In the genomic region with DNA sequence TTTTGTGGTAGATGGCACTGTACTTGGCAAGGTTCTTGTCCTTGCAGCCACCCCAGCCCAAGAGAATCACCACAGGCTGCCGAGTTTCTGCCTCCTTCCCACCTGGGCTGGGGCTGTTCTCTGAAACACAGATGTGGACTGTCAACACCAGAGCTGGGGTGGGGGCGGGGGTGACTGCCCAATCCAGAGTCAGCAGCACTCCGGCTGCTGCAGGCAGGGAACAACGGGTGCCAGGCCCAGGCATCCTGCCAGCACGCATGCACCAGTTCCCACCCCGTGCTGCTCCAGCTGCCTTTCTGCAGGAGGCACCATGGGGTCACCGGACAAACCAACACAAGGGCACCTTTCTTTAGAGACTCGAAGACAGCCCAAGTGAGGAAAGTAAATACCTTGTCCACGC, we compare ENCODE assay signal across 11 cellular contexts. TPM values are rescaled to one million over a fixed set of nuclear protein-coding genes. Genes with fewer than 3 reads are reported as not detected.
DNase-seq lines count a peak whose midpoint lies in the region; ATAC-seq, FAIRE-seq and TF ChIP-seq lines count a peak whose summit lies in the region.
"Had no signal": no experiment of that assay in that cellular context is flagged by ENCODE, and none has a peak within 500 bp of the region (broad histone marks: within the 10 kb centered on the region; RNA-seq: fewer than 3 reads in every experiment).

No MANE protein-coding gene starts in this region.

- H3K4me1 Mint-ChIP-seq in Calu3 (ENCODE audit: low read depth, unreplicated experiment) = no peaks in the 10 kb centered on the region
- H3K4me1 Mint-ChIP-seq in CD4-positive, alpha-beta T cell (ENCODE audit: low read depth) = peaks cover 15% of the 10 kb centered on the region

- no peak overlapping the region for H3K4me3 ChIP-seq in osteoblast (ENCODE audit: insufficient read depth, low read length)
- H3K4me3 ChIP-seq: suprapubic skin had no signal

- H3K36me3 Mint-ChIP-seq in Calu3 (ENCODE audit: insufficient read depth, unreplicated experiment) = no peaks in the 10 kb centered on the region
- no peaks in the 10 kb centered on the region for H3K36me3 Mint-ChIP-seq in CD4-positive, alpha-beta T cell (ENCODE audit: low read depth)

- no peak for TF ChIP-seq POLR2A in H54 (IDR thresholded peaks at IDR 0.05; ENCODE audit: low read depth, low read length)

- no peak overlapping the region for H3K27ac ChIP-seq in osteoblast (ENCODE audit: low read depth, low read length)
- H3K27ac ChIP-seq in CD4-positive, alpha-beta T cell (ENCODE audit: low read depth, low read length) = no peak overlapping the region
- H3K27ac ChIP-seq: suprapubic skin had no signal

- H2AFZ ChIP-seq in osteoblast (ENCODE audit: low read length) = no peak overlapping the region

- FAIRE-seq in H54 (lab: Jason Lieb, UNC) = no peak

- H3K4me1 ChIP-seq in osteoblast (ENCODE audit: insufficient read depth, low read length) = no peaks in the 10 kb centered on the region

- H3K27me3 Mint-ChIP-seq in Calu3 (ENCODE audit: unreplicated experiment) = no peaks in the 10 kb centered on the region
- no peaks in the 10 kb centered on the region for H3K27me3 Mint-ChIP-seq in CD4-positive, alpha-beta T cell
- H3K27me3 Mint-ChIP-seq: CD4-positive, CD25-positive, alpha-beta regulatory T cell had no signal

- no peak overlapping the region for H3K4me3 Mint-ChIP-seq in Calu3 (ENCODE audit: low read depth, unreplicated experiment)
- no peak overlapping the region for H3K4me3 Mint-ChIP-seq in CD4-positive, alpha-beta T cell
- H3K4me3 Mint-ChIP-seq: CD4-positive, CD25-positive, alpha-beta regulatory T cell had no signal

- no peaks in the 10 kb centered on the region for H3K79me2 ChIP-seq in osteoblast (ENCODE audit: insufficient read depth, low read length)

- H3K4me2 ChIP-seq in osteoblast (ENCODE audit: insufficient read depth, low read length) = no peak overlapping the region

- intact Hi-C loops in Calu3 (cut with micrococcal nuclease; ENCODE audit: unreplicated experiment) = no loop called here
- intact Hi-C loops in CD4-positive, alpha-beta T cell (cut with DNase I, micrococcal nuclease) = no loop called here

- no TSS peak for BruUV-seq in Calu3 (replicated peaks; lab: Mats Ljungman, UMichigan)

- H3K9me3 Mint-ChIP-seq in Calu3 (ENCODE audit: low read depth, unreplicated experiment) = no peaks in the 10 kb centered on the region
- H3K9me3 Mint-ChIP-seq in CD4-positive, alpha-beta T cell = no peaks in the 10 kb centered on the region
- H3K9me3 Mint-ChIP-seq: CD4-positive, CD25-positive, alpha-beta regulatory T cell had no signal

- H4K20me1 ChIP-seq in osteoblast (ENCODE audit: insufficient read depth, low read length) = no peaks in the 10 kb centered on the region

- no peaks in the 10 kb centered on the region for H3K9me3 ChIP-seq in osteoblast (ENCODE audit: low read depth, low read length)
- no peaks in the 10 kb centered on the region for H3K9me3 ChIP-seq in CD4-positive, alpha-beta T cell (ENCODE audit: control insufficient read depth, low read length)
- H3K9me3 ChIP-seq: suprapubic skin had no signal

- no peak for ATAC-seq in CD4-positive, alpha-beta T cell (ENCODE audit: poor library complexity)

- no peak overlapping the region for H3K27ac Mint-ChIP-seq in Calu3 (ENCODE audit: unreplicated experiment)
- H3K27ac Mint-ChIP-seq in CD4-positive, alpha-beta T cell = no peak overlapping the region

- no peaks in the 10 kb centered on the region for H3K27me3 ChIP-seq in osteoblast (ENCODE audit: insufficient read depth, low read length)
- no peaks in the 10 kb centered on the region for H3K27me3 ChIP-seq in CD4-positive, alpha-beta T cell (ENCODE audit: control insufficient read depth, insufficient read depth, low read length)
- H3K27me3 ChIP-seq: suprapubic skin had no signal

- no peaks in the 10 kb centered on the region for H3K36me3 ChIP-seq in osteoblast (ENCODE audit: insufficient read depth, low read length)

- DNase-seq in Calu3 (peak; percentile 40), NCI-H446 (lab: John Stamatoyannopoulos, UW) (peak; percentile 13 to 58), foreskin melanocyte (peak; percentile 49), osteoblast (ENCODE audit: insufficient read length, low spot score, missing footprints) (peak; percentile 62), H54 (ENCODE audit: insufficient read length, low spot score) (no peak), DMS53 treated with DMSO at 0.1 percent for 48 hours (lab: John Stamatoyannopoulos, UW; ENCODE audit: unreplicated experiment) (no peak)
- DNase-seq in stimulated activated CD4-positive, alpha-beta T cell treated with anti-CD3 and anti-CD28 coated beads, Interleukin-15, amount 100 ng/mL, for 24 hours = no peak
- no peak for DNase-seq in CD4-positive, alpha-beta T cell
- DNase-seq: CD4-positive, CD25-positive, alpha-beta regulatory T cell; effector CD8-positive, alpha-beta T cell had no signal

- CTCF ChIA-PET in Calu3 (lab: Charles Lee) = interaction anchor here (0.6 to 0.7 kb wide), 2 partner anchors 17 to 569 kb away, joined by 4 to 5 read pairs; no protein-coding TSS in a partner anchor
- CTCF ChIA-PET in CD4-positive, alpha-beta T cell (lab: Charles Lee) = no interaction called here

- POLR2A ChIA-PET in CD4-positive, alpha-beta T cell (lab: Charles Lee) = no interaction called here

- no peak for TF ChIP-seq CTCF in Calu3 (IDR thresholded peaks at IDR 0.05; ENCODE audit: unreplicated experiment)
- no peak for TF ChIP-seq CTCF in osteoblast (IDR thresholded peaks at IDR 0.05; ENCODE audit: extremely low read depth, low read depth, low read length)
- no peak for TF ChIP-seq CTCF in CD4-positive, alpha-beta T cell (IDR thresholded peaks at IDR 0.05)

RNA-seq across cellular contexts. Expression of gene TMEM53, which starts 14.1 kb away (rescaled TPM):
- total RNA-seq in Calu3 (2022) (10.9 and 13.3 TPM in 2 replicates), osteoblast (6.9 and 7.7 TPM in 2 replicates)
- 1 to 10 TPM in 1 of 2 experiments, under 1 TPM in 1; 0.64 to 1.2 TPM for total RNA-seq in CD4-positive, alpha-beta T cell

RNA-seq across cellular contexts. Expression of gene ARMH1, which starts 14.3 kb away (rescaled TPM):
- 4.7 and 5.8 TPM in 2 replicates for total RNA-seq in Calu3 (2022)
- 3.2 and 4.3 TPM in 2 replicates for total RNA-seq in osteoblast
- total RNA-seq in CD4-positive, alpha-beta T cell = 10 to 100 TPM; 79.9 to 84.0 TPM

Comparison
In these comparisons a context has a peak if more than half of its experiments do, and no peak if none do; other contexts are left out.
1. DNase-seq: peak in Calu3 (single experiment), NCI-H446 (2 of 2), foreskin melanocyte (single experiment) and osteoblast (single experiment); none in stimulated activated CD4-positive, alpha-beta T cell treated with anti-CD3 and anti-CD28 coated beads, Interleukin-15, amount 100 ng/mL, for 24 hours (single experiment), CD4-positive, alpha-beta T cell (0 of 10), H54 (single experiment) and DMS53 treated with DMSO at 0.1 percent for 48 hours (single experiment).
2. RNA of gene ARMH1, which starts 14.3 kb away (total RNA-seq): 79.9 to 84.0 TPM in CD4-positive, alpha-beta T cell; 4.7 to 5.8 TPM in Calu3 and 3.2 to 4.3 TPM in osteoblast; every median in the first group is over 10 times any median in the second.